ENCODE assay signal across 8 cellular contexts in genomic region chr17:40321502-40322416, GRCh38. TPM values are rescaled to one million over a fixed set of nuclear protein-coding genes. Genes with fewer than 3 reads are reported as not detected.
DNase-seq lines count a peak whose midpoint lies in the region; ATAC-seq and TF ChIP-seq lines count a peak whose summit lies in the region.

No MANE protein-coding gene starts in this region.

- H3K4me1 ChIP-seq in KMS-11 (ENCODE audit: low read depth, poor library complexity, severe bottlenecking) = peaks cover 68% of the 10 kb centered on the region
- H3K4me1 ChIP-seq in mammary epithelial cell (ENCODE audit: insufficient read depth, low read length) = peaks cover 61% of the 10 kb centered on the region
- H3K4me1 ChIP-seq in mucosa of stomach (ENCODE audit: control insufficient read depth, insufficient read depth, low read length) = peaks cover 71% of the 10 kb centered on the region

- H2AFZ ChIP-seq in KMS-11 (ENCODE audit: low read depth) (no peak overlapping the region), mammary epithelial cell (ENCODE audit: low read depth, low read length) (no peak overlapping the region)

- POLR2A ChIA-PET in AG04450 (lab: Yijun Ruan, JAX) = interaction anchor here (1.2 kb wide), 1 partner anchor 21 kb away, joined by 4 read pairs; no protein-coding TSS in a partner anchor

- CTCF ChIA-PET in AG04450 (lab: Charles Lee) = interaction anchor here (0.8 kb wide), 1 partner anchor 33 kb away, joined by 3 read pairs; no protein-coding TSS in a partner anchor
- CTCF ChIA-PET in mammary epithelial cell (lab: Charles Lee; ENCODE audit: low non-redundant PET) = no interaction called here

- BruUV-seq in mammary epithelial cell (replicated peaks; lab: Mats Ljungman, UMichigan) = no TSS peak

- H3K4me2 ChIP-seq in KMS-11 (peak overlapping the region; percentile 86), mammary epithelial cell (ENCODE audit: insufficient read depth, low read depth, low read length) (peak overlapping the region; percentile 94)

- WGBS in mammary epithelial cell (ENCODE audit: low coverage, missing lambda C conversion rate) = 35% methylated on average over 5 of the region's 11 CpGs

- no peak for TF ChIP-seq CTCF in AG04450 (IDR thresholded peaks at IDR 0.05; ENCODE audit: low read depth, low read length)
- no peak for TF ChIP-seq CTCF in KMS-11 (conservative IDR thresholded peaks at IDR 0.05; ENCODE audit: low read depth, low read length)
- TF ChIP-seq CTCF in mammary epithelial cell (conservative IDR thresholded peaks at IDR 0.05 in 1 of 2, IDR thresholded peaks at IDR 0.05 in 1 of 2; ENCODE audit: extremely low read depth in 1 of 2, insufficient read depth in 1 of 2, low read depth in 1 of 2, low read length in 2 of 2) = no peak

- DNase-seq in AG04450 (ENCODE audit: low read depth, low spot score) (no peak), mammary epithelial cell (no peak), left lobe of liver (ENCODE audit: low spot score) (no peak)
- no peak for DNase-seq in stimulated activated CD4-positive, alpha-beta T cell treated with anti-CD3 and anti-CD28 coated beads, Interleukin-4, amount 100 ng/mL, for 1 hour

- H3K4me3 ChIP-seq in AG04450 (ENCODE audit: low read depth, low read length) (peak overlapping the region; percentile 82), KMS-11 (IDR thresholded peaks at IDR 0.05; ENCODE audit: insufficient read depth, low read depth, low read length) (peak overlapping the region; percentile 24), mammary epithelial cell (replicated peaks in 1 of 3; ENCODE audit: insufficient read depth in 1 of 3, low read depth in 2 of 3, low read length in 3 of 3) (peak overlapping the region in 2 of 3 experiments; percentile 27 to 33), mucosa of stomach (ENCODE audit: low read length) (no peak overlapping the region)

- H3K27ac ChIP-seq in AG04450 (ENCODE audit: low read depth, low read length) (peak overlapping the region; percentile 83), KMS-11 (peak overlapping the region; percentile 93), mammary epithelial cell (ENCODE audit: insufficient read depth, low read depth, low read length) (peak overlapping the region; percentile 77)

- no peaks in the 10 kb centered on the region for H3K27me3 ChIP-seq in AG04450 (ENCODE audit: control insufficient read depth, insufficient read depth, low read length)
- no peaks in the 10 kb centered on the region for H3K27me3 ChIP-seq in KMS-11 (ENCODE audit: insufficient read depth, low read depth)
- no peaks in the 10 kb centered on the region for H3K27me3 ChIP-seq in mammary epithelial cell (ENCODE audit: insufficient read depth, low read length)
- H3K27me3 ChIP-seq in mucosa of stomach (ENCODE audit: control insufficient read depth, insufficient read depth, low read length) = no peaks in the 10 kb centered on the region

- H3K9ac ChIP-seq in KMS-11 (peak overlapping the region; percentile 83), mammary epithelial cell (ENCODE audit: insufficient read depth, low read length) (peak overlapping the region; percentile 72), mucosa of stomach (ENCODE audit: low read length) (peak overlapping the region; percentile 67)

- peaks cover 94% of the 10 kb centered on the region for H3K79me2 ChIP-seq in KMS-11 (ENCODE audit: insufficient read depth, low read depth)
- peaks cover 87% of the 10 kb centered on the region for H3K79me2 ChIP-seq in mammary epithelial cell (ENCODE audit: insufficient read depth, low read length)

- intact Hi-C loops in mammary epithelial cell (cut with micrococcal nuclease) = no loop called here

- peaks cover 2% of the 10 kb centered on the region; the same call in 1 of the 2 replicates for H3K9me3 ChIP-seq in AG04450 (ENCODE audit: control insufficient read depth, insufficient read depth, low read length)
- H3K9me3 ChIP-seq in mammary epithelial cell (replicated peaks; ENCODE audit: insufficient read depth, low read length) = no peaks in the 10 kb centered on the region
- no peaks in the 10 kb centered on the region for H3K9me3 ChIP-seq in mucosa of stomach (ENCODE audit: control insufficient read depth, low read length)

- ATAC-seq in left lobe of liver (no peak), GM21515 (IDR thresholded peaks at IDR 0.05; ENCODE audit: unreplicated experiment) (no peak), HG03039 (IDR thresholded peaks at IDR 0.05; ENCODE audit: unreplicated experiment) (no peak)

- in situ Hi-C loops in mammary epithelial cell (cut with MboI; ENCODE audit: low sequenced_read_pairs in 2 of 2) = no loop called here

- H3K36me3 ChIP-seq in KMS-11 (ENCODE audit: insufficient read depth) (no peaks in the 10 kb centered on the region), mammary epithelial cell (ENCODE audit: insufficient read depth, low read length) (no peaks in the 10 kb centered on the region), mucosa of stomach (ENCODE audit: control insufficient read depth, insufficient read depth, low read length) (no peaks in the 10 kb centered on the region)

- H4K20me1 ChIP-seq in KMS-11 (ENCODE audit: insufficient read depth) = no peaks in the 10 kb centered on the region
- no peaks in the 10 kb centered on the region for H4K20me1 ChIP-seq in mammary epithelial cell (ENCODE audit: insufficient read depth, low read length)

- dilution Hi-C loops in mammary epithelial cell (cut with HindIII; ENCODE audit: low sequenced_read_pairs) = no loop called here

RNA-seq across cellular contexts. Expression of gene RARA, which starts 12.8 kb away (rescaled TPM):
- polyA plus RNA-seq in AG04450 (2011; rRNA removed) (4.9 and 7.5 TPM in 2 replicates), mammary epithelial cell (6.9 TPM)
- 9.7 and 10.2 TPM in 2 replicates for polyA minus RNA-seq in AG04450 (2011; rRNA and poly(A)+ RNA removed)
- total RNA-seq in mammary epithelial cell (10 to 100 TPM; 12.7 to 26.6 TPM), left lobe of liver (21.3 TPM)
- 18.5 TPM for polyA minus RNA-seq in mammary epithelial cell

RNA-seq across cellular contexts. Expression of gene CDC6, which starts 34.1 kb away (rescaled TPM):
- polyA plus RNA-seq in AG04450 (2011; rRNA removed) (8.6 and 9.1 TPM in 2 replicates), mammary epithelial cell (53.9 TPM)
- 4.9 and 5.8 TPM in 2 replicates for polyA minus RNA-seq in AG04450 (2011; rRNA and poly(A)+ RNA removed)
- total RNA-seq in mammary epithelial cell (10 to 100 TPM in 1 of 2 donors, 1 to 10 TPM in 1; 5.2 to 61.8 TPM), left lobe of liver (1.5 TPM)
- 22.7 TPM for polyA minus RNA-seq in mammary epithelial cell

RNA-seq across cellular contexts. Expression of gene GJD3, which starts 42.8 kb away (rescaled TPM):
- polyA plus RNA-seq in AG04450 (2011; rRNA removed) (0.41 and 0.97 TPM in 2 replicates), mammary epithelial cell (not detected)
- 0.39 TPM in 1 of 2 replicates, not detected in the other for polyA minus RNA-seq in AG04450 (2011; rRNA and poly(A)+ RNA removed)
- total RNA-seq in mammary epithelial cell (under 1 TPM in 1 of 2 donors, not detected in 1; 0.67 TPM), left lobe of liver (0.68 TPM)
- polyA minus RNA-seq in mammary epithelial cell = 0.57 TPM
